In the genomic region with DNA sequence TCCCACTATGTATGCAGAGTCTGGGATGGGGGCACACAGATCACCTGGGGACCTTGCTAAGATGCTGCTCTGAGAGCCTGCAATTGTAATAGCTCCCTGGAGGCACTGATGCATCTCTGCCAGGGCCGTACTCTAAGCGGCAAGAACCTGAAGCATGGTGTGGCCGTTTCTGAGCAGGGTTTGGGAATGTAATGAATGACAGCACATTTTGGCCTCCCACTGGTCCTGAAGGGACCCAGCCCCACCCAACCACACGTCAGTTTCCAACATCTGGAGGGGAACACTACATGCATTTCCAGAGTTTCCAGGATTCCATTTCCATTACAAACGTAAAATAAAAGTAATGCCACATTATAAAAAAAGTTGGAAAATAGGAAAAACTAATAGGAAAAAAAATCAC, we compare ENCODE assay signal across 23 cellular contexts. TPM values are rescaled to one million over a fixed set of nuclear protein-coding genes. Genes with fewer than 3 reads are reported as not detected.
A peak's percentile ranks its signal among the peaks of the same experiment; 100 is the strongest.
DNase-seq lines count a peak whose midpoint lies in the region; TF ChIP-seq lines count a peak whose summit lies in the region.
"Had no signal": no experiment of that assay in that cellular context is flagged by ENCODE, and none has a peak within 500 bp of the region (broad histone marks: within the 10 kb centered on the region; RNA-seq: fewer than 3 reads in every experiment).

No MANE protein-coding gene starts in this region.

- H2AFZ ChIP-seq in GM23248 = no peak overlapping the region

- H3K27ac ChIP-seq in GM23248 = peak overlapping the region; percentile 44
- peak overlapping the region; percentile 3 to 29 for H3K27ac ChIP-seq in coronary artery
- peak overlapping the region; percentile 61 for H3K27ac ChIP-seq in muscle layer of colon (ENCODE audit: low read depth, low read length)
- H3K27ac ChIP-seq in substantia nigra (ENCODE audit: low read depth, low read length, poor library complexity, severe bottlenecking) = peak overlapping the region; percentile 91
- H3K27ac ChIP-seq: HL-60, VCaP had no signal

- peaks cover 26% of the 10 kb centered on the region for H3F3A ChIP-seq in GM23248 (ENCODE audit: insufficient read depth)

- H3K9me2 ChIP-seq in GM23248 (ENCODE audit: insufficient read depth) = no peaks in the 10 kb centered on the region

- H3K4me3 ChIP-seq in GM23248 (no peak overlapping the region), coronary artery (no peak overlapping the region), muscle layer of colon (ENCODE audit: low read depth in 1 of 2, low read length in 2 of 2) (no peak overlapping the region)
- H3K4me3 ChIP-seq: heart left ventricle, MG63 had no signal

- peaks cover 29% of the 10 kb centered on the region for H3K36me3 ChIP-seq in GM23248 (ENCODE audit: low read depth)
- peaks cover 33% of the 10 kb centered on the region for H3K36me3 ChIP-seq in muscle layer of colon (ENCODE audit: insufficient read depth, low read length)

- in situ Hi-C loops in GM23248 (cut with MboI) = no loop called here

- no peaks in the 10 kb centered on the region for H4K20me1 ChIP-seq in GM23248 (ENCODE audit: insufficient read depth)

- TF ChIP-seq CTCF in coronary artery (IDR thresholded peaks at IDR 0.05) = no peak

- WGBS in GM23248 (ENCODE audit: low coverage in 1 of 2, low lambda C conversion rate in 2 of 2, missing lambda C conversion rate in 2 of 2), 2 experiments = 25 to 33% methylated on average over 5 of the region's 5 CpGs

- peak; percentile 53 for DNase-seq in GM23248
- DNase-seq in coronary artery (ENCODE audit: low spot score) = no peak
- DNase-seq in substantia nigra (lab: John Stamatoyannopoulos, UW) = no peak
- DNase-seq in stimulated activated naive CD4-positive, alpha-beta T cell treated with Interleukin-2 at 50 U/mL for 16 hours (lab: John Stamatoyannopoulos, UW) = no peak
- DNase-seq in NCI-H69 (lab: John Stamatoyannopoulos, UW) = no peak
- no peak for DNase-seq in NCI-H1930 (lab: John Stamatoyannopoulos, UW)
- DNase-seq in kidney tubule cell (ENCODE audit: low spot score) = no peak
- DNase-seq: ACHN; activated CD8-positive, alpha-beta memory T cell treated with anti-CD3 and anti-CD28 coated beads, Interleukin-2, amount 50 U/mL, for 4 hours; C1 segment of cervical spinal cord; cerebellar nuclear complex; GOT3; left ventricle myocardium superior; NCI-H1436; NCI-H526 treated with DMSO at 0.1 percent for 48 hours; nephron progenitor cell; stimulated activated CD4-positive, alpha-beta T cell treated with anti-CD3 and anti-CD28 coated beads, Interleukin-1b, Interleukin-23, amount 100 ng/mL, for 48 hours; trophoblast cell had no signal

- H3K4me2 ChIP-seq in GM23248 (ENCODE audit: unreplicated experiment) = peak overlapping the region; percentile 6

- H3K27me3 ChIP-seq in GM23248 (replicated peaks; ENCODE audit: insufficient read depth) (no peaks in the 10 kb centered on the region), muscle layer of colon (ENCODE audit: control insufficient read depth in 1 of 2, insufficient read depth in 2 of 2, low read length in 2 of 2) (no peaks in the 10 kb centered on the region)
- H3K27me3 ChIP-seq: heart left ventricle, MG63 had no signal

- peaks cover 52% of the 10 kb centered on the region for H3K4me1 ChIP-seq in GM23248 (ENCODE audit: insufficient read depth)
- H3K4me1 ChIP-seq in muscle layer of colon (ENCODE audit: insufficient read depth, low read length) = peaks cover 68% of the 10 kb centered on the region

- peaks cover 80% of the 10 kb centered on the region for H3K79me2 ChIP-seq in GM23248 (ENCODE audit: insufficient read depth)

- no peaks in the 10 kb centered on the region for H3K9me3 ChIP-seq in GM23248 (ENCODE audit: low read depth)
- no peaks in the 10 kb centered on the region for H3K9me3 ChIP-seq in muscle layer of colon (ENCODE audit: low read length)
- H3K9me3 ChIP-seq: heart left ventricle, MG63 had no signal

- H3K9ac ChIP-seq in GM23248 = peak overlapping the region; percentile 21; the same call in 1 of the 2 replicates
- no peak overlapping the region for H3K9ac ChIP-seq in muscle layer of colon (ENCODE audit: low read length)

RNA-seq across cellular contexts. Expression of a gene that starts 14.0 kb away (rescaled TPM):
- total RNA-seq in GM23248 (2014; rRNA removed; shearing (Covaris generic)) = 30.3 and 34.0 TPM in 2 replicates
- 29.3 and 30.4 TPM in 2 replicates for polyA plus RNA-seq in GM23248 (2016; fragmentation: Nextera tagmentation; extraction: Ambion mirVana)

Comparison
In these comparisons a context has a peak if more than half of its experiments do, and no peak if none do; other contexts are left out.
1. H3K27ac ChIP-seq: peak in every context shown above with its lines; median percentile 91 in substantia nigra; 61 in muscle layer of colon; 44 in GM23248; 16 in coronary artery.